Comparison of ENCODE assay signal across 24 cellular contexts in genomic region chr2:61275575-61276184, GRCh38.
"Had no signal": no experiment of that assay in that cellular context is flagged by ENCODE, and none has a peak within 500 bp of the region (broad histone marks: within the 10 kb centered on the region; RNA-seq: fewer than 3 reads in every experiment).

No MANE protein-coding gene starts in this region.

- H3K4me2 ChIP-seq: neural progenitor cell had no signal

- H3K9me3 ChIP-seq: gastroesophageal sphincter, heart left ventricle, tibial nerve had no signal

- H3K4me3 ChIP-seq: gastroesophageal sphincter, heart left ventricle, neural progenitor cell, tibial nerve had no signal

- DNase-seq: activated CD4-positive, alpha-beta memory T cell treated with anti-CD3 and anti-CD28 coated beads for 36 hours; activated CD4-positive, alpha-beta T cell treated with anti-CD3 and anti-CD28 coated beads, Interleukin-2, amount 10 ng/mL, durations not matched to agents 24 days and 14 days; activated CD4-positive, CD25-positive, alpha-beta regulatory T cell treated with anti-CD3 and anti-CD28 coated beads, Interleukin-2, amount 50 U/mL, for 72 hours; activated CD8-positive, alpha-beta memory T cell treated with anti-CD3 and anti-CD28 coated beads, Interleukin-2, amount 50 U/mL, for 4 hours; activated gamma-delta T cell; activated naive CD4-positive, alpha-beta T cell treated with anti-CD3 and anti-CD28 coated beads, Interleukin-2, amount 50 U/mL, for 16 hours; activated T-cell treated with anti-CD3 and anti-CD28 coated beads, Interleukin-2, amount 50 U/mL, for 24 hours; dermis blood vessel endothelial cell; effector CD4-positive, alpha-beta T cell; heart left ventricle; hypothalamus; immature natural killer cell; mesenchymal stem cell; naive thymus-derived CD8-positive, alpha-beta T cell; occipital lobe; right cardiac atrium; stimulated activated CD4-positive, alpha-beta T cell treated with anti-CD3 and anti-CD28 coated beads, Interleukin-2, amount 100 ng/mL, for 48 hours; stimulated activated naive CD4-positive, alpha-beta T cell treated with Interleukin-2 at 50 U/mL for 16 hours; T-helper 9 cell; WERI-Rb-1 had no signal

- H3K9ac ChIP-seq: neural progenitor cell had no signal

- H2AFZ ChIP-seq: neural progenitor cell had no signal

- H3K27ac ChIP-seq: gastroesophageal sphincter, heart left ventricle, neural progenitor cell, tibial nerve, WERI-Rb-1 had no signal

- FAIRE-seq: colon had no signal

- H3K4me1 ChIP-seq: gastroesophageal sphincter, heart left ventricle, neural progenitor cell, tibial nerve had no signal

- H3K27me3 ChIP-seq: gastroesophageal sphincter, heart left ventricle, neural progenitor cell, tibial nerve had no signal
